8 cellular contexts compared by ENCODE assay signal in genomic region chr6:99349620-99350141, GRCh38. TPM values are rescaled to one million over a fixed set of nuclear protein-coding genes. Genes with fewer than 3 reads are reported as not detected.
A peak's percentile ranks its signal among the peaks of the same experiment; 100 is the strongest.
DNase-seq lines count a peak whose midpoint lies in the region; ATAC-seq and TF ChIP-seq lines count a peak whose summit lies in the region.

Gene FAXC, minus strand, starts transcription at chr6:99349674. Its CDS starts 302 bp downstream, at chr6:99349372.

- H4K20me1 ChIP-seq in IMR-90 (ENCODE audit: insufficient read depth, low read length), result no peaks in the 10 kb centered on the region

- H2BK15ac ChIP-seq in IMR-90 (ENCODE audit: low read depth, low read length), result no peak within 1 kb of the TSS

- H2AK9ac ChIP-seq in IMR-90 (replicated peaks; ENCODE audit: low read depth, low read length, poor library complexity), result peak within 1 kb of the TSS; percentile 30

- H3K36me3 ChIP-seq in IMR-90 (ENCODE audit: control insufficient read depth, insufficient read depth, low read length) (no peaks in the 10 kb centered on the region), mucosa of descending colon (ENCODE audit: low read depth) (no peaks in the 10 kb centered on the region), urinary bladder (ENCODE audit: insufficient read depth) (no peaks in the 10 kb centered on the region)

- 0% methylated on average over 9 of the region's 59 CpGs; no CpG with 5 or more reads in 1 of the 2 experiments for WGBS in IMR-90 (ENCODE audit: extremely low coverage in 2 of 2, insufficient read length in 1 of 2), 2 experiments
- under 1% methylated on average over 59 of the region's 59 CpGs for WGBS in urinary bladder

- H3K27me3 ChIP-seq in IMR-90 (ENCODE audit: control insufficient read depth, insufficient read depth, low read length), result peaks cover 7% of the 10 kb centered on the region; the same call in 1 of the 2 replicates

- in situ Hi-C loops in IMR-90 (cut with MboI; ENCODE audit: low sequenced_read_pairs), result no loop called here

- intact Hi-C loops in IMR-90 (cut with micrococcal nuclease), result no loop called here
- intact Hi-C loops in mucosa of descending colon (cut with DNase I, micrococcal nuclease), result no loop called here

- TF ChIP-seq RAD21 in IMR-90 (IDR thresholded peaks at IDR 0.05; ENCODE audit: low read length), result no peak

- H3K9me3 ChIP-seq in IMR-90 (ENCODE audit: control insufficient read depth, insufficient read depth, low read length) (no peaks in the 10 kb centered on the region), mucosa of descending colon (no peaks in the 10 kb centered on the region)

- H3K4me1 ChIP-seq in IMR-90 (ENCODE audit: control insufficient read depth, insufficient read depth, low read length) (no peaks in the 10 kb centered on the region), mucosa of descending colon (ENCODE audit: low read depth) (no peaks in the 10 kb centered on the region), urinary bladder (ENCODE audit: insufficient read depth) (no peaks in the 10 kb centered on the region)

- H3K18ac ChIP-seq in IMR-90 (ENCODE audit: low read depth, low read length), result no peak within 1 kb of the TSS

- H2BK5ac ChIP-seq in IMR-90 (ENCODE audit: low read depth, low read length, poor library complexity, severe bottlenecking), result no peak within 1 kb of the TSS

- H2BK20ac ChIP-seq in IMR-90 (ENCODE audit: low read depth, low read length), result no peak within 1 kb of the TSS

- no peak within 1 kb of the TSS for H2BK120ac ChIP-seq in IMR-90 (ENCODE audit: low read depth, low read length)

- POLR2A ChIA-PET in IMR-90 (lab: Charles Lee; ENCODE audit: unreplicated experiment), result no interaction called here

- H3K4me2 ChIP-seq in IMR-90 (ENCODE audit: low read depth, low read length), result peak within 1 kb of the TSS; percentile 76

- BruUV-seq in IMR-90 (replicated peaks; lab: Mats Ljungman, UMichigan), result no TSS peak

- H4K5ac ChIP-seq in IMR-90 (ENCODE audit: low read depth, low read length), result no peak within 1 kb of the TSS

- H3K56ac ChIP-seq in IMR-90 (ENCODE audit: extremely low read depth, insufficient read depth, low read length), result peak within 1 kb of the TSS; percentile 17; the same call in 1 of the 2 replicates

- H3K4ac ChIP-seq in IMR-90 (ENCODE audit: low read depth, low read length), result no peak within 1 kb of the TSS; the same call in 1 of the 2 replicates

- CTCF ChIA-PET in IMR-90 (lab: Yijun Ruan, JAX), result no interaction called here

- DNase-seq in DMS153 (lab: John Stamatoyannopoulos, UW) (peak; percentile 41), IMR-90 (peak; percentile 14), epithelial cell of esophagus (ENCODE audit: low read depth) (peak; percentile 78), mucosa of descending colon (peak in 2 of 3 donors; percentile 46 to 64), NOMO-1 treated with dmso at 0.1 percent for 144 hours (lab: John Stamatoyannopoulos, UW; ENCODE audit: unreplicated experiment) (no peak)

- H3K9me1 ChIP-seq in IMR-90 (ENCODE audit: insufficient read depth, low read length), result no peaks in the 10 kb centered on the region

- peak; percentile 57 for ATAC-seq in GM19452 (IDR thresholded peaks at IDR 0.05; ENCODE audit: unreplicated experiment)
- ATAC-seq in IMR-90 (ENCODE audit: low read depth), result peak; percentile 77
- peak; percentile 69 for ATAC-seq in SK-N-SH treated with all-trans-retinoic acid at 6 μM for 48 hours
- ATAC-seq in mucosa of descending colon, result peak; percentile 83

- no peak within 1 kb of the TSS; the same call in 1 of the 2 replicates for H3K27ac ChIP-seq in IMR-90 (ENCODE audit: insufficient read depth, low read length)
- no peak within 1 kb of the TSS for H3K27ac ChIP-seq in urinary bladder (ENCODE audit: low read depth)

- H3K4me3 ChIP-seq in IMR-90 (ENCODE audit: insufficient read depth, low read depth, low read length) (peak within 1 kb of the TSS; percentile 51), epithelial cell of esophagus (ENCODE audit: low read length) (peak within 1 kb of the TSS; percentile 59), mucosa of descending colon (peak within 1 kb of the TSS; percentile 31), urinary bladder (ENCODE audit: low read depth, low read length) (peak within 1 kb of the TSS; percentile 76)

- H4K8ac ChIP-seq in IMR-90 (ENCODE audit: low read depth in 2 of 2, low read length in 2 of 2), result peak within 1 kb of the TSS in 1 of 2 experiments; percentile 40; a peak in 1 of 4 replicates

- peak within 1 kb of the TSS; percentile 81 for H2AFZ ChIP-seq in IMR-90 (replicated peaks; ENCODE audit: low read length, poor library complexity)

- no peak for TF ChIP-seq POLR2A in IMR-90 (IDR thresholded peaks at IDR 0.05; ENCODE audit: low read depth, low read length)

- H4K91ac ChIP-seq in IMR-90 (ENCODE audit: insufficient read depth, low read depth, low read length), result no peak within 1 kb of the TSS

- dilution Hi-C loops in IMR-90 (cut with HindIII; ENCODE audit: low sequenced_read_pairs, unreplicated experiment), result no loop called here

- no peaks in the 10 kb centered on the region for H3K79me1 ChIP-seq in IMR-90 (ENCODE audit: low read depth in 1 of 2, low read length in 2 of 2)

- peak within 1 kb of the TSS; percentile 21; the same call in 1 of the 2 replicates for H3K9ac ChIP-seq in IMR-90 (ENCODE audit: low read depth, low read length)

- TF ChIP-seq CTCF in IMR-90 (conservative IDR thresholded peaks at IDR 0.05; ENCODE audit: low read depth, low read length) (0 out of 2 replicates have a peak, but pooled peaks have one; percentile 8), epithelial cell of esophagus (IDR thresholded peaks at IDR 0.05; ENCODE audit: insufficient read depth, low read depth, low read length, missing control alignments) (peak; percentile 40), mucosa of descending colon (IDR thresholded peaks at IDR 0.05) (no peak)

- 0 out of 2 replicates have a peak within 1 kb of the TSS, but pooled peaks have one; percentile 29 for H3K14ac ChIP-seq in IMR-90 (replicated peaks; ENCODE audit: low read depth, low read length)

- no peak within 1 kb of the TSS for H2AK5ac ChIP-seq in IMR-90 (ENCODE audit: low read depth, low read length)

- H3K23ac ChIP-seq in IMR-90 (ENCODE audit: low read depth, low read length), result peak within 1 kb of the TSS; percentile 1; the same call in 1 of the 2 replicates

TF ChIP-seq in IMR-90, 13 proteins besides CTCF, POLR2A, EP300 and RAD21:
- no peak for TF ChIP-seq ELK1 (IDR thresholded peaks at IDR 0.05; ENCODE audit: borderline replicate concordance, low read depth, low read length)
- no peak for TF ChIP-seq MAFK (IDR thresholded peaks at IDR 0.05; ENCODE audit: low read depth, low read length)
- no peak for TF ChIP-seq RFX5 (IDR thresholded peaks at IDR 0.05; ENCODE audit: low read depth, low read length)
- TF ChIP-seq RCOR1 (IDR thresholded peaks at IDR 0.05; ENCODE audit: insufficient replicate concordance, low read length), result no peak
- TF ChIP-seq BHLHE40 (IDR thresholded peaks at IDR 0.05; ENCODE audit: low read depth, low read length), result no peak
- TF ChIP-seq CHD1 (IDR thresholded peaks at IDR 0.05; ENCODE audit: low read depth, low read length), result no peak
- TF ChIP-seq FOS (IDR thresholded peaks at IDR 0.05; ENCODE audit: low read depth, low read length), result no peak
TF ChIP-seq in IMR-90: peak in this region for 0.

TF ChIP-seq in SK-N-SH treated with all-trans-retinoic acid at 6 μM for 48 hours, 23 proteins besides CTCF, POLR2A, EP300 and RAD21:
- no peak for TF ChIP-seq GLIS3 (CRISPR knock-in tag; IDR thresholded peaks at IDR 0.05)
- no peak for TF ChIP-seq CSDC2 (CRISPR knock-in tag; IDR thresholded peaks at IDR 0.05)
- TF ChIP-seq ARNTL (CRISPR knock-in tag; IDR thresholded peaks at IDR 0.05; ENCODE audit: borderline replicate concordance, low read depth), result no peak
- no peak for TF ChIP-seq PATZ1 (CRISPR knock-in tag; IDR thresholded peaks at IDR 0.05; ENCODE audit: borderline replicate concordance)
- no peak for TF ChIP-seq ZNF70 (CRISPR knock-in tag; IDR thresholded peaks at IDR 0.05)
- no peak for TF ChIP-seq CSRNP3 (CRISPR knock-in tag; IDR thresholded peaks at IDR 0.05)
- TF ChIP-seq ZNF8 (CRISPR knock-in tag; IDR thresholded peaks at IDR 0.05), result no peak
- no peak for TF ChIP-seq OSR1 (CRISPR knock-in tag; IDR thresholded peaks at IDR 0.05)
- TF ChIP-seq ZFP3 (CRISPR knock-in tag; IDR thresholded peaks at IDR 0.05), result no peak
- no peak for TF ChIP-seq TOX (CRISPR knock-in tag; IDR thresholded peaks at IDR 0.05; ENCODE audit: borderline replicate concordance)
- TF ChIP-seq ZFP30 (CRISPR knock-in tag; IDR thresholded peaks at IDR 0.05), result no peak

RNA-seq across cellular contexts. Expression of gene FAXC, which starts in this region (rescaled TPM):
- total RNA-seq in IMR-90 (2012; rRNA removed), result 1.1 and 1.9 TPM in 2 replicates
- 2.7 and 3.4 TPM in 2 replicates for polyA plus RNA-seq in IMR-90 (2012; rRNA removed)
- 0.57 and 1.3 TPM in 2 replicates for polyA plus RNA-seq in IMR-90 (2012; cell fraction: cytosol; rRNA removed)
- 0.84 and 5.0 TPM in 2 replicates for polyA plus RNA-seq in IMR-90 (2012; cell fraction: nucleus; rRNA removed; ENCODE audit: low replicate concordance)
- total RNA-seq in mucosa of descending colon, result 10 to 100 TPM in 1 of 3 donors, 1 to 10 TPM in 2; 1.0 to 25.8 (median 2.0) TPM
- 19.4 TPM for total RNA-seq in urinary bladder
- polyA plus RNA-seq in urinary bladder, result 28.0 TPM
